In the genomic region with DNA sequence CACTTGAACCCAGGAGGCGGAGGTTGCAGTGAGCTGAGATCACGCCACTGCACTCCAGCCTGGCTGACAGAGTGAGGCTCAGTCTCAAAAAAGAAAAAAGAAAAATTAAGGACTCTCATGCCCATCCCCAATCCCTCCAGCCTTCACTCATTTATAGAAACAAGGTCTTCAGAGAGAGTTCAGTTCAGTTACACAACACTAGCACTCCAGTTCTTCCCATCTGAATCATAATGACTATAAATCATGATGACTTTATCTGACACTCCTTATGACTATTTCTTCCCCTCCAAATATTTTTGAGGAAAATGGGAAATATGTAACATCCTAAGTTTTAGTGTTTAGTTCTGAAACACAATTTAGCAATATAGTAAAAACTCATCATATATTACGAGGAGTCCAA, we compare ENCODE assay signal across 13 cellular contexts.
DNase-seq lines count a peak whose midpoint lies in the region; FAIRE-seq and TF ChIP-seq lines count a peak whose summit lies in the region.
"Had no signal": no experiment of that assay in that cellular context is flagged by ENCODE, and none has a peak within 500 bp of the region (broad histone marks: within the 10 kb centered on the region; RNA-seq: fewer than 3 reads in every experiment).

No MANE protein-coding gene starts in this region.

- H3K27me3 ChIP-seq in bronchial epithelial cell (ENCODE audit: control insufficient read depth, insufficient read depth, low read length) (no peaks in the 10 kb centered on the region), keratinocyte (ENCODE audit: control insufficient read depth, extremely low read depth, insufficient read depth, low read length) (no peaks in the 10 kb centered on the region), esophagus muscularis mucosa (no peaks in the 10 kb centered on the region)

- FAIRE-seq in RCC 7860 (lab: Jason Lieb, UNC) = peak; percentile 23
- no peak for FAIRE-seq in bronchial epithelial cell (lab: Jason Lieb, UNC)
- FAIRE-seq in keratinocyte (lab: Jason Lieb, UNC) = peak; percentile 41

- H3K9me1 ChIP-seq in keratinocyte (ENCODE audit: control insufficient read depth, extremely low read depth, insufficient read depth, low read length) = no peaks in the 10 kb centered on the region

- no peak for TF ChIP-seq POLR2A in esophagus muscularis mucosa (IDR thresholded peaks at IDR 0.05; ENCODE audit: low read depth)

- H3K4me1 ChIP-seq in keratinocyte (ENCODE audit: control insufficient read depth, extremely low read depth, insufficient read depth, low read length) = peaks cover 61% of the 10 kb centered on the region
- H3K4me1 ChIP-seq in esophagus muscularis mucosa = no peaks in the 10 kb centered on the region

- H3K4me1 Mint-ChIP-seq in activated naive CD4-positive, alpha-beta T cell treated with anti-CD3 and anti-CD28 coated beads for 36 hours (ENCODE audit: low read depth) = peaks cover 9% of the 10 kb centered on the region

- TF ChIP-seq CTCF in bronchial epithelial cell (IDR thresholded peaks at IDR 0.05; ENCODE audit: insufficient read depth, low read length, severe bottlenecking) (no peak), keratinocyte (optimal IDR thresholded peaks at IDR 0.05 in 1 of 3, IDR thresholded peaks at IDR 0.05 in 1 of 3, conservative IDR thresholded peaks at IDR 0.05 in 1 of 3; ENCODE audit: extremely low read depth in 1 of 3, insufficient read depth in 2 of 3, low read length in 3 of 3) (no peak), esophagus muscularis mucosa (IDR thresholded peaks at IDR 0.05) (no peak)

- H3K9ac ChIP-seq in keratinocyte (ENCODE audit: control insufficient read depth, extremely low read depth, insufficient read depth, low read length) = no peak overlapping the region

- H3K27ac ChIP-seq in keratinocyte (ENCODE audit: control insufficient read depth, insufficient read depth, low read length) = peak overlapping the region; percentile 3
- no peak overlapping the region for H3K27ac ChIP-seq in esophagus muscularis mucosa (replicated peaks in 1 of 4)

- H3K79me2 ChIP-seq in keratinocyte (ENCODE audit: control insufficient read depth, insufficient read depth, low read length) = no peaks in the 10 kb centered on the region

- H4K20me1 ChIP-seq in keratinocyte (ENCODE audit: control insufficient read depth, extremely low read depth, insufficient read depth, low read length) = no peaks in the 10 kb centered on the region

- no peak overlapping the region for H3K4me3 ChIP-seq in bronchial epithelial cell (ENCODE audit: low read depth, low read length)
- no peak overlapping the region for H3K4me3 ChIP-seq in keratinocyte (ENCODE audit: control insufficient read depth in 2 of 3, extremely low read depth in 1 of 3, insufficient read depth in 2 of 3, low read depth in 1 of 3, low read length in 3 of 3)
- no peak overlapping the region for H3K4me3 ChIP-seq in esophagus muscularis mucosa

- H3K36me3 ChIP-seq in bronchial epithelial cell (ENCODE audit: control insufficient read depth, insufficient read depth, low read length) (no peaks in the 10 kb centered on the region), keratinocyte (ENCODE audit: control insufficient read depth in 2 of 2, extremely low read depth in 1 of 2, insufficient read depth in 2 of 2, low read length in 2 of 2) (no peaks in the 10 kb centered on the region), esophagus muscularis mucosa (no peaks in the 10 kb centered on the region)

- DNase-seq in HCEC 1CT = peak; percentile 8
- DNase-seq in RCC 7860 (ENCODE audit: low spot score) = no peak
- peak; percentile 78 for DNase-seq in bronchial epithelial cell (ENCODE audit: low read depth)
- DNase-seq in keratinocyte (ENCODE audit: low read depth, low spot score) = no peak
- DNase-seq in esophagus muscularis mucosa (ENCODE audit: extremely low spot score) = no peak
- DNase-seq in NOMO-1 (lab: John Stamatoyannopoulos, UW; ENCODE audit: unreplicated experiment in 2 of 2) = no peak
- DNase-seq in activated naive CD4-positive, alpha-beta T cell treated with anti-CD3 and anti-CD28 coated beads for 36 hours = no peak
- DNase-seq: ACHN; C1 segment of cervical spinal cord; Calu3; CD4-positive, alpha-beta T cell; DMS 273 treated with DMSO at 0.1 percent for 48 hours had no signal

- H3K9me3 ChIP-seq in keratinocyte (ENCODE audit: control insufficient read depth, low read depth, low read length) (no peaks in the 10 kb centered on the region), esophagus muscularis mucosa (no peaks in the 10 kb centered on the region)

- no peaks in the 10 kb centered on the region for H3K36me3 Mint-ChIP-seq in activated naive CD4-positive, alpha-beta T cell treated with anti-CD3 and anti-CD28 coated beads for 36 hours (ENCODE audit: low read depth)

- H3K27ac Mint-ChIP-seq in activated naive CD4-positive, alpha-beta T cell treated with anti-CD3 and anti-CD28 coated beads for 36 hours = no peak overlapping the region
- H3K27ac Mint-ChIP-seq: B cell; CD4-positive, alpha-beta T cell had no signal

- H3K4me2 ChIP-seq in keratinocyte (ENCODE audit: control insufficient read depth, extremely low read depth, insufficient read depth, low read depth, low read length) = no peak overlapping the region

- WGBS in esophagus muscularis mucosa = 61% methylated on average over 3 of the region's 3 CpGs

- peaks cover 1% of the 10 kb centered on the region for H3K9me3 Mint-ChIP-seq in activated naive CD4-positive, alpha-beta T cell treated with anti-CD3 and anti-CD28 coated beads for 36 hours

- H3K27me3 Mint-ChIP-seq in activated naive CD4-positive, alpha-beta T cell treated with anti-CD3 and anti-CD28 coated beads for 36 hours (ENCODE audit: low read depth) = peaks cover 28% of the 10 kb centered on the region
- H3K27me3 Mint-ChIP-seq: B cell had no signal

- dilution Hi-C loops in keratinocyte (cut with MboI; ENCODE audit: extremely low pct_ligation_motif_present, low sequenced_read_pairs) = no loop called here

- H2AFZ ChIP-seq in keratinocyte (ENCODE audit: control insufficient read depth, low read length) = no peak overlapping the region

- CTCF ChIA-PET in activated naive CD4-positive, alpha-beta T cell treated with anti-CD3 and anti-CD28 coated beads for 36 hours (lab: Charles Lee) = no interaction called here

- intact Hi-C loops in esophagus muscularis mucosa (cut with DNase I) = no loop called here
- intact Hi-C loops in activated naive CD4-positive, alpha-beta T cell treated with anti-CD3 and anti-CD28 coated beads for 36 hours (cut with micrococcal nuclease) = no loop called here

- no peak overlapping the region for H3K4me3 Mint-ChIP-seq in activated naive CD4-positive, alpha-beta T cell treated with anti-CD3 and anti-CD28 coated beads for 36 hours
- H3K4me3 Mint-ChIP-seq: B cell; CD4-positive, alpha-beta T cell had no signal

- TF ChIP-seq EP300 in esophagus muscularis mucosa (IDR thresholded peaks at IDR 0.05) = no peak

Comparison
In these comparisons a context has a peak if more than half of its experiments do, and no peak if none do; other contexts are left out.
1. DNase-seq: peak in HCEC 1CT (single experiment) and bronchial epithelial cell (single experiment); none in RCC 7860 (single experiment), keratinocyte (single experiment), esophagus muscularis mucosa (single experiment), NOMO-1 (0 of 2) and activated naive CD4-positive, alpha-beta T cell treated with anti-CD3 and anti-CD28 coated beads for 36 hours (single experiment).